8 cellular contexts compared by ENCODE assay signal in the genomic region with DNA sequence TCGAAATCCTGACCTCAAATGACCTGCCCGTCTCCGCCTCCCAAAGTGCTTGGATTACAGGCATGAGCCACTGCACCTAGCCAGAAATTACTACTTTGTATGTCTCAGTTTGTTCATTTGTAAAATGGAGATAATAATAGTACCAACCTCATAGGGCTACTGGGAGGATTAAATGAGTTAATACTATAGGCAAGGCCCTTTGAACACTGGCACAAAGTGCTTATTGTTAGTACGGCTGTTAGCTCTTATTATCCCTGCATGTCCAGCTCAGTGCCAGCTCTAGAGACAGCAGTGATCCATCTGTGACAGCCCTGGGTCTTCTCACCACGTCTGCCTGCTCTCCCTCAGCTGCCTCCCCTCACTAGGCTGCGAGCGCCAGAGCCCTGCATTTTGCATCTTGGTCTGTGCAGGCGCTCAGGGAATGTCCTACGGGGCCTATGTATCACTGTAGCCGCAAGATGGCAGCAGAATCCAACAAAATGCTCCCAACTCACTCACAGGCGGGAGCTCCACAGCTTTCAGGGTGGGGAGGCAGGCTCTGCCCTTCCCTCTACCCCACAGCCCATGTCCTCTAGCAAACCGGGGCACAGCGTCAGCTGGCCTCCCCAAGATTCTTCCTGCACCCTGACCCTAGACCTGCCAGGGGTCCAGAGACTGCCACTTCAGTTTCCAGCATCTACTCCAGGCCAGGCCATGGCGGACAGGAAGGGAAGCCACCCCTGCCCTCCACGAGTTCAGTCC. TPM values are rescaled to one million over a fixed set of nuclear protein-coding genes. Genes with fewer than 3 reads are reported as not detected.
DNase-seq lines count a peak whose midpoint lies in the region; ATAC-seq lines count a peak whose summit lies in the region.

No MANE protein-coding gene starts in this region.

- peak; percentile 94 for DNase-seq in Ammon's horn (ENCODE audit: low spot score)
- DNase-seq in NCI-H2196 treated with DMSO at 0.1 percent for 48 hours (lab: John Stamatoyannopoulos, UW; ENCODE audit: unreplicated experiment) = peak; percentile 36
- DNase-seq in activated CD4-positive, alpha-beta T cell treated with anti-CD3 and anti-CD28 coated beads for 1 hour = peak; percentile 71
- peak; percentile 83 for DNase-seq in cerebellum (ENCODE audit: low spot score)
- DNase-seq in left lobe of liver (ENCODE audit: low spot score) = peak; percentile 78
- DNase-seq in stimulated activated CD4-positive, alpha-beta T cell treated with anti-CD3 and anti-CD28 coated beads, TNF-alpha, amount 100 ng/mL, for 24 hours (ENCODE audit: low read depth in 3 of 3) = peak; percentile 59 to 72 (median 67)

- ATAC-seq in GM18868 (IDR thresholded peaks at IDR 0.05; ENCODE audit: unreplicated experiment) = peak; percentile 89
- ATAC-seq in HG03095 (IDR thresholded peaks at IDR 0.05; ENCODE audit: unreplicated experiment) = peak; percentile 90
- peak; percentile 95 for ATAC-seq in left lobe of liver

RNA-seq across cellular contexts. Expression of gene AKNA, which starts 17.7 kb away (rescaled TPM):
- 10.6 TPM for total RNA-seq in cerebellum
- 7.3 TPM for total RNA-seq in left lobe of liver

Comparison
In these comparisons a context has a peak if more than half of its experiments do, and no peak if none do; other contexts are left out.
1. Peak in every context shown above with its lines: DNase-seq and ATAC-seq.
2. DNase-seq: peak in every context shown above with its lines; median percentile 94 in Ammon's horn; 83 in cerebellum; 78 in left lobe of liver; 71 in activated CD4-positive, alpha-beta T cell treated with anti-CD3 and anti-CD28 coated beads for 1 hour; 67 in stimulated activated CD4-positive, alpha-beta T cell treated with anti-CD3 and anti-CD28 coated beads, TNF-alpha, amount 100 ng/mL, for 24 hours; 36 in NCI-H2196 treated with DMSO at 0.1 percent for 48 hours.